Comparison of ENCODE assay signal across 19 cellular contexts in the genomic region with DNA sequence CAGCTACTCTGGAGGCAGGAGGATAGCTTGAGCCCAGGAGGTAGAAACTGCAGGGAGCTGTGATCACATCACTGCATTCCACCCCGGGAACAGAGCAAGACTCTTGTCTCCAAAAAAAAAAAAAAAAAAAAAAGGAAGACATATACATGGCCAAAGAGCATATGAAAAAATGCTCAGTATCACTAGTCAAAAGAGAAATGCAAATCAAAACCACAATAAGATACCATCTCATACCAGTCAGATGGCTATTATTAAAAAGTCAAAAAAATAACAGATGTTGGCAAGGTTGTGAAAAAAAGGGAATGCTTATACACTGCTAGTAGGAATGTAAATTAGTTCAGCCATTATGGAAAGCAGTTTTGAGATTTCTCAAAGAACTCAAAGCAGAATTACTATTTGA.
DNase-seq lines count a peak whose midpoint lies in the region; ATAC-seq and TF ChIP-seq lines count a peak whose summit lies in the region.
"Had no signal": no experiment of that assay in that cellular context is flagged by ENCODE, and none has a peak within 500 bp of the region (broad histone marks: within the 10 kb centered on the region; RNA-seq: fewer than 3 reads in every experiment).

No MANE protein-coding gene starts in this region.

- H3K4me2 ChIP-seq in mammary epithelial cell (ENCODE audit: insufficient read depth, low read depth, low read length): no peak overlapping the region

- no peak overlapping the region for H3K4me3 ChIP-seq in mammary epithelial cell (replicated peaks in 1 of 3; ENCODE audit: insufficient read depth in 1 of 3, low read depth in 2 of 3, low read length in 3 of 3)
- H3K4me3 ChIP-seq: Peyer's patch had no signal

- no peaks in the 10 kb centered on the region for H3K9me3 ChIP-seq in mammary epithelial cell (replicated peaks; ENCODE audit: insufficient read depth, low read length)
- H3K9me3 ChIP-seq: Peyer's patch had no signal

- BruUV-seq in mammary epithelial cell (replicated peaks; lab: Mats Ljungman, UMichigan): no TSS peak
- no TSS peak for BruUV-seq in MCF 10A (replicated peaks; lab: Mats Ljungman, UMichigan)

- H3K27me3 Mint-ChIP-seq in MCF 10A (ENCODE audit: insufficient read depth, unreplicated experiment): peaks cover 20% of the 10 kb centered on the region
- H3K27me3 Mint-ChIP-seq in mesothelial cell of epicardium (ENCODE audit: low read depth): no peaks in the 10 kb centered on the region

- H3K36me3 Mint-ChIP-seq in MCF 10A (ENCODE audit: insufficient read depth, unreplicated experiment): no peaks in the 10 kb centered on the region
- peaks cover 6% of the 10 kb centered on the region for H3K36me3 Mint-ChIP-seq in mesothelial cell of epicardium
- H3K36me3 Mint-ChIP-seq: CD14-positive monocyte had no signal

- no peaks in the 10 kb centered on the region for H4K20me1 ChIP-seq in mammary epithelial cell (ENCODE audit: insufficient read depth, low read length)

- no peak overlapping the region for H2AFZ ChIP-seq in mammary epithelial cell (ENCODE audit: low read depth, low read length)

- no peaks in the 10 kb centered on the region for H3K27me3 ChIP-seq in mammary epithelial cell (ENCODE audit: insufficient read depth, low read length)
- H3K27me3 ChIP-seq: Peyer's patch had no signal

- no peaks in the 10 kb centered on the region for H3K4me1 ChIP-seq in mammary epithelial cell (ENCODE audit: insufficient read depth, low read length)
- H3K4me1 ChIP-seq: Peyer's patch had no signal

- CTCF ChIA-PET in mammary epithelial cell (lab: Charles Lee; ENCODE audit: low non-redundant PET): no interaction called here
- CTCF ChIA-PET in MCF 10A (lab: Yijun Ruan, JAX): no interaction called here

- no peak for ATAC-seq in GM18517 (IDR thresholded peaks at IDR 0.05; ENCODE audit: unreplicated experiment)
- ATAC-seq: HCT116 had no signal

- 0% methylated on average over 1 of the region's 1 CpG for WGBS in mammary epithelial cell (ENCODE audit: low coverage, missing lambda C conversion rate)

- POLR2A ChIA-PET in MCF 10A (lab: Yijun Ruan, JAX): no interaction called here

- no peak overlapping the region for H3K9ac ChIP-seq in mammary epithelial cell (ENCODE audit: insufficient read depth, low read length)

- in situ Hi-C loops in mammary epithelial cell (cut with MboI; ENCODE audit: low sequenced_read_pairs in 2 of 2): no loop called here

- H3K27ac ChIP-seq in mammary epithelial cell (ENCODE audit: insufficient read depth, low read depth, low read length): no peak overlapping the region
- H3K27ac ChIP-seq: Peyer's patch had no signal

- H3K27ac Mint-ChIP-seq in MCF 10A (ENCODE audit: low read depth, unreplicated experiment): no peak overlapping the region
- H3K27ac Mint-ChIP-seq in mesothelial cell of epicardium: peak overlapping the region; percentile 47
- H3K27ac Mint-ChIP-seq: CD14-positive monocyte had no signal

- H3K9me3 Mint-ChIP-seq in MCF 10A (ENCODE audit: unreplicated experiment): no peaks in the 10 kb centered on the region
- H3K9me3 Mint-ChIP-seq in mesothelial cell of epicardium: peaks cover 12% of the 10 kb centered on the region
- H3K9me3 Mint-ChIP-seq: CD14-positive monocyte had no signal

- DNase-seq in mammary epithelial cell (peak; percentile 46), MCF 10A (ENCODE audit: unreplicated experiment) (no peak), NCI-H526 treated with DMSO at 0.1 percent for 48 hours (lab: John Stamatoyannopoulos, UW) (peak; percentile 87), mesothelial cell of epicardium (ENCODE audit: low spot score in 2 of 2, unreplicated experiment in 2 of 2) (no peak), GM03348 (ENCODE audit: low spot score) (no peak), head of caudate nucleus (no peak)
- DNase-seq: Kasumi-1; MM.1S; NCI-H1092 treated with DMSO at 0.1 percent for 48 hours; NCI-H1436 treated with DMSO at 0.1 percent for 48 hours; NCI-H1930; NCI-H2227 treated with DMSO at 0.1 percent for 48 hours; NCI-H510A; NCI-H774; NK-92 treated with Interleukin-12 subunit alpha and Interleukin-12 subunit beta, amount 100 ng/mL, for 24 hours; Peyer's patch had no signal

- dilution Hi-C loops in mammary epithelial cell (cut with HindIII; ENCODE audit: low sequenced_read_pairs): no loop called here

- H3K79me2 ChIP-seq in mammary epithelial cell (ENCODE audit: insufficient read depth, low read length): no peaks in the 10 kb centered on the region

- H3K36me3 ChIP-seq in mammary epithelial cell (ENCODE audit: insufficient read depth, low read length): no peaks in the 10 kb centered on the region
- H3K36me3 ChIP-seq: Peyer's patch had no signal

- no peak for TF ChIP-seq CTCF in mammary epithelial cell (conservative IDR thresholded peaks at IDR 0.05 in 1 of 2, IDR thresholded peaks at IDR 0.05 in 1 of 2; ENCODE audit: extremely low read depth in 1 of 2, insufficient read depth in 1 of 2, low read depth in 1 of 2, low read length in 2 of 2)
- TF ChIP-seq CTCF in MCF 10A (IDR thresholded peaks at IDR 0.05; ENCODE audit: unreplicated experiment): no peak
- TF ChIP-seq CTCF in mesothelial cell of epicardium (IDR thresholded peaks at IDR 0.05; ENCODE audit: unreplicated experiment): no peak

- H3K4me3 Mint-ChIP-seq in MCF 10A (ENCODE audit: unreplicated experiment) (no peak overlapping the region), mesothelial cell of epicardium (no peak overlapping the region)
- H3K4me3 Mint-ChIP-seq: CD14-positive monocyte had no signal

- intact Hi-C loops in mammary epithelial cell (cut with micrococcal nuclease): no loop called here
- intact Hi-C loops in MCF 10A (cut with micrococcal nuclease): no loop called here
- intact Hi-C loops in head of caudate nucleus (cut with DNase I): no loop called here

- H3K4me1 Mint-ChIP-seq in MCF 10A (ENCODE audit: insufficient read depth, unreplicated experiment): no peaks in the 10 kb centered on the region
- H3K4me1 Mint-ChIP-seq in mesothelial cell of epicardium: peaks cover 25% of the 10 kb centered on the region

Comparison
In these comparisons a context has a peak if more than half of its experiments do, and no peak if none do; other contexts are left out.
1. DNase-seq: peak in mammary epithelial cell (single experiment) and NCI-H526 treated with DMSO at 0.1 percent for 48 hours (single experiment); none in MCF 10A (single experiment), mesothelial cell of epicardium (0 of 2), GM03348 (single experiment) and head of caudate nucleus (0 of 42).